ENCODE assay signal across 18 cellular contexts in genomic region chr1:209802780-209803152, GRCh38. TPM values are rescaled to one million over a fixed set of nuclear protein-coding genes. Genes with fewer than 3 reads are reported as not detected.
DNase-seq lines count a peak whose midpoint lies in the region; ATAC-seq, FAIRE-seq and TF ChIP-seq lines count a peak whose summit lies in the region.
"Had no signal": no experiment of that assay in that cellular context is flagged by ENCODE, and none has a peak within 500 bp of the region (broad histone marks: within the 10 kb centered on the region; RNA-seq: fewer than 3 reads in every experiment).

No MANE protein-coding gene starts in this region.

- H3K9me3 Mint-ChIP-seq in type B pancreatic cell, result no peaks in the 10 kb centered on the region
- no peaks in the 10 kb centered on the region for H3K9me3 Mint-ChIP-seq in nephron progenitor cell

- dilution Hi-C loops in mammary epithelial cell (cut with HindIII; ENCODE audit: low sequenced_read_pairs) (loop anchor here (5.0 kb wide), 1 partner anchor 95 kb away; no protein-coding TSS in a partner anchor), keratinocyte (cut with MboI; ENCODE audit: extremely low pct_ligation_motif_present, low sequenced_read_pairs) (no loop called here)

- no peak for TF ChIP-seq CTCF in right atrium auricular region (IDR thresholded peaks at IDR 0.05)
- TF ChIP-seq CTCF in mammary epithelial cell (conservative IDR thresholded peaks at IDR 0.05 in 1 of 2, IDR thresholded peaks at IDR 0.05 in 1 of 2; ENCODE audit: extremely low read depth in 1 of 2, insufficient read depth in 1 of 2, low read depth in 1 of 2, low read length in 2 of 2), result no peak
- no peak for TF ChIP-seq CTCF in keratinocyte (optimal IDR thresholded peaks at IDR 0.05 in 1 of 3, IDR thresholded peaks at IDR 0.05 in 1 of 3, conservative IDR thresholded peaks at IDR 0.05 in 1 of 3; ENCODE audit: extremely low read depth in 1 of 3, insufficient read depth in 2 of 3, low read length in 3 of 3)
- no peak for TF ChIP-seq CTCF in type B pancreatic cell (conservative IDR thresholded peaks at IDR 0.05)
- no peak for TF ChIP-seq CTCF in nephron progenitor cell (IDR thresholded peaks at IDR 0.05)

- H4K20me1 ChIP-seq in mammary epithelial cell (ENCODE audit: insufficient read depth, low read length) (peaks cover 9% of the 10 kb centered on the region), keratinocyte (ENCODE audit: control insufficient read depth, extremely low read depth, insufficient read depth, low read length) (peaks cover 54% of the 10 kb centered on the region)
- H4K20me1 ChIP-seq: BLaER1 treated with 17β-estradiol and CSF1 and Interleukin-3, amounts not matched to agents 10 nM and 100 nM had no signal

- no peak overlapping the region for H3K27ac Mint-ChIP-seq in type B pancreatic cell
- H3K27ac Mint-ChIP-seq in nephron progenitor cell, result no peak overlapping the region

- FAIRE-seq in keratinocyte (lab: Jason Lieb, UNC), result peak; percentile 41
- FAIRE-seq: H54, RCC 7860 had no signal

- H3K4me3 Mint-ChIP-seq in type B pancreatic cell (peak overlapping the region; percentile 42), nephron progenitor cell (no peak overlapping the region)

- H3K36me3 Mint-ChIP-seq in type B pancreatic cell (peaks cover 10% of the 10 kb centered on the region), nephron progenitor cell (ENCODE audit: low read depth) (no peaks in the 10 kb centered on the region)

- CTCF ChIA-PET in mammary epithelial cell (lab: Charles Lee; ENCODE audit: low non-redundant PET), result no interaction called here

- in situ Hi-C loops in mammary epithelial cell (cut with MboI; ENCODE audit: low sequenced_read_pairs in 2 of 2), result no loop called here

- H3K4me1 ChIP-seq in right atrium auricular region (peaks cover 0 to 33% of the 10 kb centered on the region in 2 donors), mammary epithelial cell (ENCODE audit: insufficient read depth, low read length) (peaks cover 59% of the 10 kb centered on the region), keratinocyte (ENCODE audit: control insufficient read depth, extremely low read depth, insufficient read depth, low read length) (peaks cover 62% of the 10 kb centered on the region)

- H3K27me3 ChIP-seq in right atrium auricular region (no peaks in the 10 kb centered on the region), mammary epithelial cell (ENCODE audit: insufficient read depth, low read length) (no peaks in the 10 kb centered on the region), keratinocyte (ENCODE audit: control insufficient read depth, extremely low read depth, insufficient read depth, low read length) (no peaks in the 10 kb centered on the region)
- H3K27me3 ChIP-seq: BLaER1 treated with 17β-estradiol and CSF1 and Interleukin-3, amounts not matched to agents 10 nM and 100 nM had no signal

- no TSS peak for BruUV-seq in mammary epithelial cell (replicated peaks; lab: Mats Ljungman, UMichigan)

- H3K4me1 Mint-ChIP-seq in type B pancreatic cell (ENCODE audit: unreplicated experiment), result peaks cover 9% of the 10 kb centered on the region
- peaks cover 7% of the 10 kb centered on the region for H3K4me1 Mint-ChIP-seq in nephron progenitor cell

- DNase-seq in right atrium auricular region (ENCODE audit: low spot score) (no peak), cardiac septum (ENCODE audit: low spot score) (no peak), mammary epithelial cell (peak; percentile 72), keratinocyte (ENCODE audit: low read depth, low spot score) (no peak), type B pancreatic cell (ENCODE audit: extremely low spot score, unreplicated experiment) (no peak), cerebellar nuclear complex (lab: John Stamatoyannopoulos, UW) (no peak), nephron progenitor cell (no peak)
- DNase-seq: DMS 273 treated with DMSO at 0.1 percent for 48 hours, Karpas-422, NCI-H1105 treated with DMSO at 0.1 percent for 48 hours, NCI-H187 treated with DMSO at 0.1 percent for 48 hours, NCI-H524 had no signal

- H3K27me3 Mint-ChIP-seq in type B pancreatic cell (peaks cover 27% of the 10 kb centered on the region), nephron progenitor cell (ENCODE audit: low read depth, poor library complexity) (peaks cover 68% of the 10 kb centered on the region)

- intact Hi-C loops in cardiac septum (cut with DNase I) (no loop called here), mammary epithelial cell (cut with micrococcal nuclease) (loop anchor here (10.0 kb wide), 1 partner anchor 418 kb away; no protein-coding TSS in a partner anchor)

- no peaks in the 10 kb centered on the region for H3K9me3 ChIP-seq in right atrium auricular region
- H3K9me3 ChIP-seq in mammary epithelial cell (replicated peaks; ENCODE audit: insufficient read depth, low read length), result no peaks in the 10 kb centered on the region
- no peaks in the 10 kb centered on the region for H3K9me3 ChIP-seq in keratinocyte (ENCODE audit: control insufficient read depth, low read depth, low read length)

- peaks cover 93% of the 10 kb centered on the region for H3K79me2 ChIP-seq in mammary epithelial cell (ENCODE audit: insufficient read depth, low read length)
- peaks cover 95% of the 10 kb centered on the region for H3K79me2 ChIP-seq in keratinocyte (ENCODE audit: control insufficient read depth, insufficient read depth, low read length)

- peaks cover 2% of the 10 kb centered on the region for H3K9me1 ChIP-seq in keratinocyte (ENCODE audit: control insufficient read depth, extremely low read depth, insufficient read depth, low read length)

- H3K27ac ChIP-seq in right atrium auricular region, result peak overlapping the region; percentile 64 to 83
- peak overlapping the region; percentile 99 for H3K27ac ChIP-seq in mammary epithelial cell (ENCODE audit: insufficient read depth, low read depth, low read length)
- H3K27ac ChIP-seq in keratinocyte (ENCODE audit: control insufficient read depth, insufficient read depth, low read length), result peak overlapping the region; percentile 99
- H3K27ac ChIP-seq: BLaER1 treated with 17β-estradiol and CSF1 and Interleukin-3, amounts not matched to agents 10 nM and 100 nM had no signal

- ATAC-seq in GM19397 (IDR thresholded peaks at IDR 0.05; ENCODE audit: unreplicated experiment), result no peak

- H3K4me2 ChIP-seq in mammary epithelial cell (ENCODE audit: insufficient read depth, low read depth, low read length), result peak overlapping the region; percentile 92
- H3K4me2 ChIP-seq in keratinocyte (ENCODE audit: control insufficient read depth, extremely low read depth, insufficient read depth, low read depth, low read length), result peak overlapping the region; percentile 67
- H3K4me2 ChIP-seq: BLaER1 treated with 17β-estradiol and CSF1 and Interleukin-3, amounts not matched to agents 10 nM and 100 nM had no signal

- WGBS in mammary epithelial cell (ENCODE audit: low coverage, missing lambda C conversion rate), result 40% methylated on average over 4 of the region's 4 CpGs

- H2AFZ ChIP-seq in mammary epithelial cell (ENCODE audit: low read depth, low read length), result no peak overlapping the region
- H2AFZ ChIP-seq in keratinocyte (ENCODE audit: control insufficient read depth, low read length), result no peak overlapping the region

- H3K9ac ChIP-seq in mammary epithelial cell (ENCODE audit: insufficient read depth, low read length) (peak overlapping the region; percentile 99), keratinocyte (ENCODE audit: control insufficient read depth, extremely low read depth, insufficient read depth, low read length) (peak overlapping the region; percentile 100)
- H3K9ac ChIP-seq: BLaER1 treated with 17β-estradiol and CSF1 and Interleukin-3, amounts not matched to agents 10 nM and 100 nM had no signal

- H3K36me3 ChIP-seq in right atrium auricular region (no peaks in the 10 kb centered on the region), mammary epithelial cell (ENCODE audit: insufficient read depth, low read length) (peaks cover 33% of the 10 kb centered on the region), keratinocyte (ENCODE audit: control insufficient read depth in 2 of 2, extremely low read depth in 1 of 2, insufficient read depth in 2 of 2, low read length in 2 of 2) (peaks cover 34 to 50% of the 10 kb centered on the region in 2 experiments)
- H3K36me3 ChIP-seq: BLaER1 treated with 17β-estradiol and CSF1 and Interleukin-3, amounts not matched to agents 10 nM and 100 nM had no signal

- H3K4me3 ChIP-seq in right atrium auricular region (no peak overlapping the region), mammary epithelial cell (replicated peaks in 1 of 3; ENCODE audit: insufficient read depth in 1 of 3, low read depth in 2 of 3, low read length in 3 of 3) (peak overlapping the region; percentile 68 to 96 (median 77)), keratinocyte (ENCODE audit: control insufficient read depth in 2 of 3, extremely low read depth in 1 of 3, insufficient read depth in 2 of 3, low read depth in 1 of 3, low read length in 3 of 3) (peak overlapping the region; percentile 81 to 92 (median 90))
- H3K4me3 ChIP-seq: BLaER1 treated with 17β-estradiol and CSF1 and Interleukin-3, amounts not matched to agents 10 nM and 100 nM had no signal

RNA-seq across cellular contexts. Expression of gene IRF6, which starts 3.2 kb away (rescaled TPM):
- total RNA-seq in right atrium auricular region, result 10 to 100 TPM; 30.4 to 32.6 TPM
- total RNA-seq in cardiac septum, result 34.0 TPM
- total RNA-seq in mammary epithelial cell, result 100 to 1,000 TPM; 261 to 422 TPM
- polyA plus RNA-seq in mammary epithelial cell, result 252 TPM
- polyA minus RNA-seq in mammary epithelial cell, result 369 TPM
- 467 to 800 TPM (median 476 TPM) in 3 replicates for polyA plus RNA-seq in keratinocyte
- polyA plus RNA-seq in keratinocyte (2011; ENCODE audit: low read depth), result 132 TPM
- 474 and 569 TPM in 2 replicates for polyA plus RNA-seq in keratinocyte (2011; cell fraction: cytosol; rRNA removed)
- 961 and 1,086 TPM in 2 replicates for polyA plus RNA-seq in keratinocyte (2011; cell fraction: nucleus; rRNA removed)
- polyA plus RNA-seq in keratinocyte (2012; ENCODE audit: low replicate concordance), result 254 and 343 TPM in 2 replicates
- polyA minus RNA-seq in keratinocyte, result 820 to 2,146 TPM (median 1,294 TPM) in 3 replicates
- 651 TPM for polyA minus RNA-seq in keratinocyte (2011; cell fraction: cytosol; rRNA and poly(A)+ RNA removed)
- 976 and 1,920 TPM in 2 replicates for polyA minus RNA-seq in keratinocyte (2011; cell fraction: nucleus; rRNA and poly(A)+ RNA removed)
- total RNA-seq in type B pancreatic cell (ENCODE audit: low replicate concordance), result 28.2 and 67.4 TPM in 2 replicates
- total RNA-seq: A172, Daoy had no signal

RNA-seq across cellular contexts. Expression of gene C1orf74, which starts 18.4 kb away (rescaled TPM):
- total RNA-seq in right atrium auricular region (1 to 10 TPM; 1.6 to 1.7 TPM), cardiac septum (1.6 TPM), mammary epithelial cell (10 to 100 TPM; 29.8 to 50.1 TPM), type B pancreatic cell (ENCODE audit: low replicate concordance) (3.6 TPM in 2 replicates)
- polyA plus RNA-seq in mammary epithelial cell (13.2 TPM), keratinocyte (48.0 to 65.6 TPM (median 58.1 TPM) in 3 replicates)
- polyA minus RNA-seq in mammary epithelial cell (28.7 TPM), keratinocyte (43.4 to 157 TPM (median 123 TPM) in 3 replicates)
- polyA plus RNA-seq in keratinocyte (2011; ENCODE audit: low read depth), result 13.4 TPM
- polyA plus RNA-seq in keratinocyte (2011; cell fraction: cytosol; rRNA removed), result 37.2 and 60.6 TPM in 2 replicates
- polyA plus RNA-seq in keratinocyte (2011; cell fraction: nucleus; rRNA removed), result 172 and 177 TPM in 2 replicates
- 29.2 and 42.2 TPM in 2 replicates for polyA plus RNA-seq in keratinocyte (2012; ENCODE audit: low replicate concordance)
- 35.1 TPM for polyA minus RNA-seq in keratinocyte (2011; cell fraction: cytosol; rRNA and poly(A)+ RNA removed)
- 215 and 523 TPM in 2 replicates for polyA minus RNA-seq in keratinocyte (2011; cell fraction: nucleus; rRNA and poly(A)+ RNA removed)

RNA-seq across cellular contexts. Expression of gene UTP25, which starts 25.0 kb away (rescaled TPM):
- total RNA-seq in right atrium auricular region (1 to 10 TPM; 2.8 to 3.9 TPM), cardiac septum (4.1 TPM), mammary epithelial cell (10 to 100 TPM in 1 of 2 donors, 1 to 10 TPM in 1; 9.3 to 14.0 TPM), type B pancreatic cell (ENCODE audit: low replicate concordance) (8.4 and 9.4 TPM in 2 replicates)
- polyA plus RNA-seq in mammary epithelial cell (8.0 TPM), keratinocyte (12.3 to 13.3 TPM (median 12.4 TPM) in 3 replicates)
- polyA minus RNA-seq in mammary epithelial cell (8.3 TPM), keratinocyte (7.6 to 21.0 TPM (median 15.9 TPM) in 3 replicates)
- polyA plus RNA-seq in keratinocyte (2011; ENCODE audit: low read depth), result 6.7 TPM
- 5.8 and 11.1 TPM in 2 replicates for polyA plus RNA-seq in keratinocyte (2011; cell fraction: cytosol; rRNA removed)
- polyA plus RNA-seq in keratinocyte (2011; cell fraction: nucleus; rRNA removed), result 22.9 and 25.9 TPM in 2 replicates
- polyA plus RNA-seq in keratinocyte (2012; ENCODE audit: low replicate concordance), result 6.9 and 8.0 TPM in 2 replicates
- 3.8 TPM for polyA minus RNA-seq in keratinocyte (2011; cell fraction: cytosol; rRNA and poly(A)+ RNA removed)
- polyA minus RNA-seq in keratinocyte (2011; cell fraction: nucleus; rRNA and poly(A)+ RNA removed), result 21.0 and 35.8 TPM in 2 replicates

RNA-seq across cellular contexts. Expression of gene TRAF3IP3, which starts 46.9 kb away (rescaled TPM):
- total RNA-seq in right atrium auricular region (1 to 10 TPM in 1 of 2 donors, under 1 TPM in 1; 0.19 to 2.2 TPM), cardiac septum (1.00 TPM), mammary epithelial cell (under 1 TPM in 1 of 2 donors, not detected in 1; 0.28 TPM), type B pancreatic cell (ENCODE audit: low replicate concordance) (1.7 TPM in 1 of 2 replicates, not detected in the other)
- polyA plus RNA-seq in mammary epithelial cell (not detected), keratinocyte (0.08 to 0.16 TPM in 2 of 3 replicates, not detected in the other)
- polyA minus RNA-seq in mammary epithelial cell (not detected), keratinocyte (0.19 TPM in 1 of 3 replicates, not detected in the others)
- not detected for polyA plus RNA-seq in keratinocyte (2011; ENCODE audit: low read depth)
- not detected in 2 replicates for polyA plus RNA-seq in keratinocyte (2011; cell fraction: cytosol; rRNA removed)
- polyA plus RNA-seq in keratinocyte (2011; cell fraction: nucleus; rRNA removed), result 0.05 and 0.10 TPM in 2 replicates
- polyA plus RNA-seq in keratinocyte (2012; ENCODE audit: low replicate concordance), result 3.2 and 4.7 TPM in 2 replicates
- not detected for polyA minus RNA-seq in keratinocyte (2011; cell fraction: cytosol; rRNA and poly(A)+ RNA removed)
- 2.0 and 2.9 TPM in 2 replicates for polyA minus RNA-seq in keratinocyte (2011; cell fraction: nucleus; rRNA and poly(A)+ RNA removed)
- total RNA-seq: A172, Daoy had no signal

Comparison
In these comparisons a context has a peak if more than half of its experiments do, and no peak if none do; other contexts are left out.
1. H3K4me3 ChIP-seq: peak in mammary epithelial cell (3 of 3) and keratinocyte (3 of 3); none in right atrium auricular region (0 of 2).
2. Peak in every context shown above with its lines, with median percentiles within 50 percentile points of each other: H3K27ac ChIP-seq.